ENCODE assay signal across 1 cellular context in the genomic region with DNA sequence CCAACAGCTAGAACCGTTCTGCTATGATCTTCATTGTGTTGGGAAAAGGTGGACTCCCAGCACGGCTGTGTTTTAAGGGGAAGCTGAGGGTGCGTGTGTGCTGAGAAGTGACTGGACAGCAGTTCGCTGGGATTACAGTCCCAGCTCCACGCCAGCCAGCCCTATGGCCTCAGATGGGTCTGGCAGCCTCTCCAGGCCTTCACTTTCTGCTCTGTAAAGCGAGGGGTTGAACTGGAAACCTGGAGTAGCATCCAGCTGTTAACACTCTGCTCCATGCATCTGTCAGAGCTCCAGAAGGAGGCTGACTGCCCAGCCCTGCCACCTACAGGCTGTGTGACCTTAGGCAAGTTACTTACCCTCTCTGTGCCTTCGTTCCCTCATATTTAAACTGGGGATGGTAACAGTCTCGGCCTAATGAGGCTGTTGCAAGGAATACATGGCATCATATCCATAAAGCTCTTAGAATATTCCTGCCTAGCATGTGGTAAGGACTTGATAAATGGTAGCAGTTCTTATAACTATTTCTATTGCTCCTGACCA.
TF ChIP-seq lines count a peak whose summit lies in the region.

No MANE protein-coding gene starts in this region.

TF ChIP-seq in IMR-90, 13 proteins besides CTCF, POLR2A, EP300 and RAD21 (continued from another document):
- TF ChIP-seq USF2 (IDR thresholded peaks at IDR 0.05; ENCODE audit: low read depth, low read length): no peak
